16 cellular contexts compared by ENCODE assay signal in genomic region chr17:27493088-27493487, GRCh38.
"Had no signal": no experiment of that assay in that cellular context is flagged by ENCODE, and none has a peak within 500 bp of the region (broad histone marks: within the 10 kb centered on the region; RNA-seq: fewer than 3 reads in every experiment).

No MANE protein-coding gene starts in this region.

- H3K36me3 ChIP-seq: ascending aorta, colonic mucosa, right lobe of liver, spleen had no signal

- H3K27ac ChIP-seq: colonic mucosa, epithelial cell of prostate, psoas muscle had no signal

- ATAC-seq: activated CD4-positive, CD25-positive, alpha-beta regulatory T cell treated with anti-CD3 and anti-CD28 coated beads, Interleukin-2, amount 50 U/mL, for 24 hours; activated T-cell treated with anti-CD3 and anti-CD28 coated beads, Interleukin-2, amount 50 U/mL, for 4 hours; mucosa of descending colon; naive thymus-derived CD8-positive, alpha-beta T cell; psoas muscle; right lobe of liver had no signal

- DNase-seq: activated T-cell treated with anti-CD3 and anti-CD28 coated beads, Interleukin-2, amount 50 U/mL, for 4 hours; colonic mucosa; effector CD8-positive, alpha-beta T cell; hippocampal formation; mucosa of descending colon; naive thymus-derived CD8-positive, alpha-beta T cell; nucleus accumbens; psoas muscle; stimulated activated CD4-positive, alpha-beta T cell treated with anti-CD3 and anti-CD28 coated beads, Interleukin-1b, Interleukin-23, amount 100 ng/mL, for 48 hours; stimulated activated naive CD4-positive, alpha-beta T cell had no signal

- H3K4me3 Mint-ChIP-seq: activated T-cell treated with anti-CD3 and anti-CD28 coated beads, Interleukin-2, amount 50 U/mL, for 4 hours; naive thymus-derived CD8-positive, alpha-beta T cell had no signal

- H3K27me3 ChIP-seq: ascending aorta, colonic mucosa, right lobe of liver, spleen had no signal

- H3K27me3 Mint-ChIP-seq: naive thymus-derived CD8-positive, alpha-beta T cell had no signal

- H3K9me3 Mint-ChIP-seq: activated T-cell treated with anti-CD3 and anti-CD28 coated beads, Interleukin-2, amount 50 U/mL, for 4 hours; naive thymus-derived CD8-positive, alpha-beta T cell had no signal

- H3K9me3 ChIP-seq: ascending aorta, colonic mucosa, mucosa of descending colon, psoas muscle, right lobe of liver, spleen had no signal

- H3K4me3 ChIP-seq: ascending aorta, colonic mucosa, lung, mucosa of descending colon, psoas muscle, right lobe of liver, spleen had no signal
